ENCODE assay signal across 12 cellular contexts in genomic region chr2:98869272-98869641, GRCh38.
DNase-seq lines count a peak whose midpoint lies in the region; ATAC-seq, FAIRE-seq and TF ChIP-seq lines count a peak whose summit lies in the region.
"Had no signal": no experiment of that assay in that cellular context is flagged by ENCODE, and none has a peak within 500 bp of the region (broad histone marks: within the 10 kb centered on the region; RNA-seq: fewer than 3 reads in every experiment).

No MANE protein-coding gene starts in this region.

- no peaks in the 10 kb centered on the region for H3K9me1 ChIP-seq in K562 (ENCODE audit: control insufficient read depth, insufficient read depth, low read length)

- WGBS in K562 (ENCODE audit: insufficient coverage, low coverage, missing lambda C conversion rate) = 3% methylated on average over 6 of the region's 10 CpGs
- WGBS in gastroesophageal sphincter (ENCODE audit: low coverage in 1 of 2), 2 donors = 50% methylated on average over 1 of the region's 10 CpGs; no CpG with 5 or more reads in 1 of the 2 donors

- no peak overlapping the region for H2AFZ ChIP-seq in K562 (ENCODE audit: low read depth, low read length)

- TF ChIP-seq RAD21 in K562 (CRISPR knock-in tag; conservative IDR thresholded peaks at IDR 0.05 in 1 of 2, IDR thresholded peaks at IDR 0.05 in 1 of 2) = no peak

- no peaks in the 10 kb centered on the region for H3K4me1 Mint-ChIP-seq in CD14-positive monocyte
- H3K4me1 Mint-ChIP-seq: activated B cell treated with CpG ODN at 0.5 μM for 24 hours had no signal

- H4K20me1 ChIP-seq in K562 (replicated peaks; ENCODE audit: control insufficient read depth, insufficient read depth, low read length) = no peaks in the 10 kb centered on the region
- H4K20me1 ChIP-seq: BLaER1 had no signal

- CTCF ChIA-PET in K562 (lab: Yijun Ruan, JAX; ENCODE audit: low intra/inter-chr PET ratio) = no interaction called here

- H3K36me3 ChIP-seq in K562 (ENCODE audit: control insufficient read depth, insufficient read depth, low read length) (no peaks in the 10 kb centered on the region), mucosa of rectum (ENCODE audit: control insufficient read depth in 2 of 2, insufficient read depth in 2 of 2, low read length in 2 of 2) (no peaks in the 10 kb centered on the region), gastroesophageal sphincter (no peaks in the 10 kb centered on the region)
- H3K36me3 ChIP-seq: BLaER1 had no signal

- H3K27ac ChIP-seq in K562 (ENCODE audit: extremely low read depth, low read depth, low read length) (no peak overlapping the region), mucosa of rectum (ENCODE audit: low read depth in 2 of 2, low read length in 2 of 2) (peak overlapping the region; percentile 95 to 97), gastroesophageal sphincter (no peak overlapping the region)
- H3K27ac ChIP-seq: BLaER1 had no signal

- TF ChIP-seq CTCF in K562 (IDR thresholded peaks at IDR 0.05 in 2 of 3, conservative IDR thresholded peaks at IDR 0.05 in 1 of 3; ENCODE audit: insufficient read depth in 2 of 3, low read depth in 1 of 3, low read length in 3 of 3) (no peak), gastroesophageal sphincter (IDR thresholded peaks at IDR 0.05) (no peak), CD14-positive monocyte (IDR thresholded peaks at IDR 0.05) (no peak)

- H3K9ac ChIP-seq in K562 (ENCODE audit: insufficient read depth in 1 of 2, low read depth in 2 of 2, low read length in 2 of 2) (no peak overlapping the region), mucosa of rectum (ENCODE audit: low read depth in 1 of 2, low read length in 2 of 2) (peak overlapping the region; percentile 65 to 70)
- H3K9ac ChIP-seq: BLaER1 had no signal

- H3K4me2 ChIP-seq in K562 (ENCODE audit: insufficient read depth, low read length) = no peak overlapping the region
- H3K4me2 ChIP-seq: BLaER1 had no signal

- TF ChIP-seq EP300 in K562 (IDR thresholded peaks at IDR 0.05; ENCODE audit: low read length) (no peak), gastroesophageal sphincter (IDR thresholded peaks at IDR 0.05) (no peak)

- intact Hi-C loops in K562 (cut with micrococcal nuclease) (no loop called here), CD14-positive monocyte (cut with micrococcal nuclease) (no loop called here)

- H3K27ac Mint-ChIP-seq in CD14-positive monocyte = no peak overlapping the region
- H3K27ac Mint-ChIP-seq: activated B cell treated with CpG ODN at 0.5 μM for 24 hours; stimulated activated naive CD8-positive, alpha-beta T cell treated with anti-CD3 and anti-CD28 coated beads, Interleukin-15, Interleukin-2, amounts not matched to agents 100 ng/mL and 50 ng/mL, for 24 hours had no signal

- no peaks in the 10 kb centered on the region for H3K9me3 ChIP-seq in K562 (replicated peaks; ENCODE audit: control insufficient read depth, insufficient read depth, low read depth, low read length)
- no peaks in the 10 kb centered on the region for H3K9me3 ChIP-seq in mucosa of rectum (ENCODE audit: control insufficient read depth in 2 of 2, low read length in 2 of 2)
- H3K9me3 ChIP-seq in gastroesophageal sphincter = no peaks in the 10 kb centered on the region
- H3K9me3 ChIP-seq: BLaER1 had no signal

- no TSS peak for BruUV-seq in K562 (replicated peaks; lab: Mats Ljungman, UMichigan)

- DNase-seq in Caki2 (ENCODE audit: low read depth) (peak; percentile 6), NCI-H187 treated with DMSO at 0.1 percent for 48 hours (lab: John Stamatoyannopoulos, UW) (peak; percentile 82), K562 (ENCODE audit: extremely low read depth in 1 of 4, low spot score in 3 of 4) (no peak), DMS114 treated with DMSO at 0.1 percent for 48 hours (lab: John Stamatoyannopoulos, UW; ENCODE audit: unreplicated experiment) (no peak), CD14-positive monocyte (ENCODE audit: low spot score) (no peak)
- no peak for DNase-seq in activated T-cell treated with anti-CD3 and anti-CD28 coated beads, Interleukin-2, amount 50 U/mL, for 1 hour
- DNase-seq: activated B cell treated with CpG ODN at 0.5 μM for 24 hours had no signal

- no peak overlapping the region for H3K4me3 Mint-ChIP-seq in CD14-positive monocyte
- H3K4me3 Mint-ChIP-seq: activated B cell treated with CpG ODN at 0.5 μM for 24 hours; stimulated activated naive CD8-positive, alpha-beta T cell treated with anti-CD3 and anti-CD28 coated beads, Interleukin-15, Interleukin-2, amounts not matched to agents 100 ng/mL and 50 ng/mL, for 24 hours had no signal

- POLR2A ChIA-PET in K562 (lab: Yijun Ruan, JAX) = no interaction called here

- H3K4me3 ChIP-seq in K562 = no peak overlapping the region
- peak overlapping the region; percentile 64 to 67 for H3K4me3 ChIP-seq in mucosa of rectum (ENCODE audit: low read length in 2 of 2)
- no peak overlapping the region for H3K4me3 ChIP-seq in gastroesophageal sphincter
- H3K4me3 ChIP-seq: BLaER1 had no signal

- H3K27me3 ChIP-seq in K562 (ENCODE audit: control insufficient read depth in 2 of 2, insufficient read depth in 2 of 2, low read length in 2 of 2) = peaks cover 3 to 27% of the 10 kb centered on the region in 2 experiments; a peak in 3 of 5 replicates
- no peaks in the 10 kb centered on the region for H3K27me3 ChIP-seq in mucosa of rectum (ENCODE audit: control insufficient read depth in 2 of 2, insufficient read depth in 2 of 2, low read length in 2 of 2)
- peaks cover 8% of the 10 kb centered on the region for H3K27me3 ChIP-seq in gastroesophageal sphincter
- H3K27me3 ChIP-seq: BLaER1 had no signal

- peaks cover 0 to 11% (median 4%) of the 10 kb centered on the region in 3 donors for H3K27me3 Mint-ChIP-seq in CD14-positive monocyte (ENCODE audit: low read depth in 3 of 3)
- H3K27me3 Mint-ChIP-seq: activated B cell treated with CpG ODN at 0.5 μM for 24 hours; stimulated activated naive CD8-positive, alpha-beta T cell treated with anti-CD3 and anti-CD28 coated beads, Interleukin-15, Interleukin-2, amounts not matched to agents 100 ng/mL and 50 ng/mL, for 24 hours had no signal

- H3K9me3 Mint-ChIP-seq in CD14-positive monocyte = peaks cover 0 to 2% (median 0%) of the 10 kb centered on the region in 7 donors
- H3K9me3 Mint-ChIP-seq: activated B cell treated with CpG ODN at 0.5 μM for 24 hours; stimulated activated naive CD8-positive, alpha-beta T cell treated with anti-CD3 and anti-CD28 coated beads, Interleukin-15, Interleukin-2, amounts not matched to agents 100 ng/mL and 50 ng/mL, for 24 hours had no signal

- no peaks in the 10 kb centered on the region for H3K79me2 ChIP-seq in K562 (ENCODE audit: control insufficient read depth, insufficient read depth, low read length)

- FAIRE-seq in K562 (lab: Jason Lieb, UNC) = no peak
- FAIRE-seq: astrocyte had no signal

- TF ChIP-seq POLR2A in K562 (conservative IDR thresholded peaks at IDR 0.05) (no peak), gastroesophageal sphincter (IDR thresholded peaks at IDR 0.05) (no peak)

- in situ Hi-C loops in Caki2 (cut with HindIII; ENCODE audit: low pct_unique_long_range_greater_than_20kb, low sequenced_read_pairs) (no loop called here), K562 (cut with MboI) (no loop called here)

- ATAC-seq in K562 (no peak), gastroesophageal sphincter (no peak)

- H3K36me3 Mint-ChIP-seq in CD14-positive monocyte = no peaks in the 10 kb centered on the region

- H3K4me1 ChIP-seq in K562 (replicated peaks in 1 of 2; ENCODE audit: control insufficient read depth in 2 of 2, insufficient read depth in 2 of 2, low read length in 2 of 2) = no peaks in the 10 kb centered on the region; a peak in 1 of 5 replicates
- peaks cover 8 to 28% of the 10 kb centered on the region in 2 donors for H3K4me1 ChIP-seq in mucosa of rectum (ENCODE audit: control insufficient read depth in 2 of 2, insufficient read depth in 2 of 2, low read length in 2 of 2)
- peaks cover 0 to 13% (median 5%) of the 10 kb centered on the region in 3 donors for H3K4me1 ChIP-seq in gastroesophageal sphincter
- H3K4me1 ChIP-seq: BLaER1 had no signal

TF ChIP-seq in K562, 482 proteins besides CTCF, POLR2A, EP300 and RAD21:
- TF ChIP-seq SMARCE1 (IDR thresholded peaks at IDR 0.05) = no peak
- no peak for TF ChIP-seq ETS2 (tag; IDR thresholded peaks at IDR 0.05; ENCODE audit: borderline replicate concordance, poor library complexity, severe bottlenecking)
- TF ChIP-seq SPI1 (IDR thresholded peaks at IDR 0.05; ENCODE audit: borderline replicate concordance, low read depth, low read length) = 0 out of 2 replicates have a peak, but pooled peaks have one; percentile 1
- TF ChIP-seq CBX5 (IDR thresholded peaks at IDR 0.05; ENCODE audit: borderline replicate concordance, low read depth) = no peak
- TF ChIP-seq MCM2 (IDR thresholded peaks at IDR 0.05; ENCODE audit: low read depth) = no peak

Comparison
In these comparisons a context has a peak if more than half of its experiments do, and no peak if none do; other contexts are left out.
1. DNase-seq: peak in Caki2 (single experiment) and NCI-H187 treated with DMSO at 0.1 percent for 48 hours (single experiment); none in K562 (0 of 4), activated T-cell treated with anti-CD3 and anti-CD28 coated beads, Interleukin-2, amount 50 U/mL, for 1 hour (single experiment), DMS114 treated with DMSO at 0.1 percent for 48 hours (single experiment) and CD14-positive monocyte (single experiment).
2. H3K27ac ChIP-seq: peak in mucosa of rectum (2 of 2); none in K562 (single experiment) and gastroesophageal sphincter (0 of 4).
3. H3K4me3 ChIP-seq: peak in mucosa of rectum (2 of 2); none in K562 (single experiment) and gastroesophageal sphincter (0 of 2).
4. H3K9ac ChIP-seq: peak in mucosa of rectum (2 of 2); none in K562 (0 of 2).